Comparison of ENCODE assay signal across 15 cellular contexts in genomic region chr1:63255153-63255552, GRCh38.
DNase-seq lines count a peak whose midpoint lies in the region; ATAC-seq and TF ChIP-seq lines count a peak whose summit lies in the region.
"Had no signal": no experiment of that assay in that cellular context is flagged by ENCODE, and none has a peak within 500 bp of the region (broad histone marks: within the 10 kb centered on the region; RNA-seq: fewer than 3 reads in every experiment).

No MANE protein-coding gene starts in this region.

- no peaks in the 10 kb centered on the region for H3K9me3 ChIP-seq in adipocyte (ENCODE audit: control insufficient read depth, low read length)
- no peaks in the 10 kb centered on the region for H3K9me3 ChIP-seq in upper lobe of right lung
- H3K9me3 ChIP-seq in adrenal gland (replicated peaks in 1 of 3) = no peaks in the 10 kb centered on the region
- H3K9me3 ChIP-seq: HAP-1, SJCRH30 had no signal

- H3K27ac ChIP-seq in upper lobe of right lung = no peak overlapping the region
- H3K27ac ChIP-seq in adrenal gland = no peak overlapping the region
- H3K27ac ChIP-seq: SJCRH30 had no signal

- TF ChIP-seq CTCF in fibroblast of mammary gland (conservative IDR thresholded peaks at IDR 0.05; ENCODE audit: control insufficient read depth, insufficient read depth, low read depth, low read length) (no peak), upper lobe of right lung (IDR thresholded peaks at IDR 0.05) (no peak), adrenal gland (IDR thresholded peaks at IDR 0.05) (no peak)

- peak; percentile 46 for ATAC-seq in upper lobe of right lung

- DNase-seq in SIG-M5 treated with dmso at 0.1 percent for 504 hours (lab: John Stamatoyannopoulos, UW; ENCODE audit: unreplicated experiment) (peak; percentile 27), SIG-M5 (lab: John Stamatoyannopoulos, UW) (no peak), adipocyte (ENCODE audit: low read depth) (peak; percentile 59), fibroblast of mammary gland (ENCODE audit: low read depth) (peak; percentile 9), upper lobe of right lung (no peak), adrenal gland (no peak)
- DNase-seq in activated CD4-positive, CD25-positive, alpha-beta regulatory T cell treated with anti-CD3 and anti-CD28 coated beads, Interleukin-2, amount 50 U/mL, for 72 hours = no peak
- DNase-seq in stimulated activated CD4-positive, alpha-beta T cell treated with anti-CD3 and anti-CD28 coated beads, Interleukin-2, amount 100 ng/mL, for 24 hours = no peak
- DNase-seq: 8988T, C1 segment of cervical spinal cord, DMS 273 treated with DMSO at 0.1 percent for 48 hours, Kasumi-1, NCI-H1048, SJCRH30 had no signal

- no peak for TF ChIP-seq POLR2A in adrenal gland (IDR thresholded peaks at IDR 0.05)

- no peak overlapping the region for H3K9ac ChIP-seq in adipocyte (ENCODE audit: low read length)

- 68 to 83% (median 79%) methylated on average over 1 of the region's 1 CpG for WGBS in adrenal gland, 4 donors

- H3K36me3 ChIP-seq in adipocyte (ENCODE audit: control insufficient read depth, insufficient read depth, low read length, severe bottlenecking) (no peaks in the 10 kb centered on the region), upper lobe of right lung (no peaks in the 10 kb centered on the region), adrenal gland (replicated peaks in 1 of 2) (no peaks in the 10 kb centered on the region)
- H3K36me3 ChIP-seq: HAP-1, SJCRH30 had no signal

- H3K4me3 ChIP-seq in adipocyte (ENCODE audit: low read length) (no peak overlapping the region), fibroblast of mammary gland (ENCODE audit: control insufficient read depth, low read depth, low read length) (no peak overlapping the region), upper lobe of right lung (no peak overlapping the region), adrenal gland (no peak overlapping the region)
- H3K4me3 ChIP-seq: HAP-1, SJCRH30 had no signal

- H3K27me3 ChIP-seq in adipocyte (replicated peaks; ENCODE audit: control insufficient read depth, insufficient read depth, low read length) (no peaks in the 10 kb centered on the region), upper lobe of right lung (no peaks in the 10 kb centered on the region), adrenal gland (peaks cover 6% of the 10 kb centered on the region)
- H3K27me3 ChIP-seq: SJCRH30 had no signal

- intact Hi-C loops in upper lobe of right lung (cut with DNase I) (no loop called here), adrenal gland (cut with DNase I) (no loop called here)

- H3K4me1 ChIP-seq in adipocyte (ENCODE audit: control insufficient read depth, insufficient read depth, low read length) (peaks cover 21% of the 10 kb centered on the region), upper lobe of right lung (no peaks in the 10 kb centered on the region), adrenal gland (replicated peaks in 1 of 2) (no peaks in the 10 kb centered on the region)
- H3K4me1 ChIP-seq: SJCRH30 had no signal

Comparison
In these comparisons a context has a peak if more than half of its experiments do, and no peak if none do; other contexts are left out.
1. DNase-seq: peak in SIG-M5 treated with dmso at 0.1 percent for 504 hours (single experiment), adipocyte (single experiment) and fibroblast of mammary gland (single experiment); none in SIG-M5 (single experiment), upper lobe of right lung (single experiment), activated CD4-positive, CD25-positive, alpha-beta regulatory T cell treated with anti-CD3 and anti-CD28 coated beads, Interleukin-2, amount 50 U/mL, for 72 hours (single experiment), adrenal gland (0 of 7) and stimulated activated CD4-positive, alpha-beta T cell treated with anti-CD3 and anti-CD28 coated beads, Interleukin-2, amount 100 ng/mL, for 24 hours (0 of 2).